Comparison of ENCODE assay signal across 20 cellular contexts in the genomic region with DNA sequence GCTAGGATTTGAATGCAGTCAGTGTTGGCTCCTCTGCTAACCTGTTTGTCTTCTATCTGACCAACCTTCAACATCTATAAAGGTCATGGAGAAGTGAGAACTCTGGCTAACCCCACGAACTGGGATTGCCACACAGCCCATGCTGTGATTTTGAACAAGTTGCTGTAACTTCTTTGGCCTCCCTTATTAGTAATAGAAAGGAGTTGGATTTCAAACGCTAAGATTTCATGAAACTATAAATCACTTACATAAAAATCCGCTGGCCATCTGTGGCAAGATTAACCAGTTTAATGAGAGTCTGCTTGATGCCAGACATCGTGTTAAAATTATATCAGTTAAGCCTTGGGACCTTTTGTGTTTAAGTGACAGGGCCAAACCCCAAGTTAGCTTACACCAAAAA. TPM values are rescaled to one million over a fixed set of nuclear protein-coding genes. Genes with fewer than 3 reads are reported as not detected.
"Had no signal": no experiment of that assay in that cellular context is flagged by ENCODE, and none has a peak within 500 bp of the region (broad histone marks: within the 10 kb centered on the region; RNA-seq: fewer than 3 reads in every experiment).

No MANE protein-coding gene starts in this region.

- H3K4me1 ChIP-seq: upper lobe of left lung had no signal

- H3K4me3 ChIP-seq: upper lobe of left lung had no signal

- H3K9me3 ChIP-seq: upper lobe of left lung had no signal

- H3K36me3 ChIP-seq: upper lobe of left lung had no signal

- H3K27me3 ChIP-seq: foreskin keratinocyte, upper lobe of left lung had no signal

- DNase-seq: activated B cell treated with CpG ODN at 0.5 μM for 24 hours; activated CD4-positive, alpha-beta T cell treated with anti-CD3 and anti-CD28 coated beads for 36 hours; activated CD4-positive, alpha-beta T cell treated with anti-CD3 and anti-CD28 coated beads, Interleukin-2, amount 50 U/mL, for 4 hours; activated CD8-positive, alpha-beta memory T cell treated with anti-CD3 and anti-CD28 coated beads for 24 hours; activated CD8-positive, alpha-beta memory T cell treated with anti-CD3 and anti-CD28 coated beads, Interleukin-2, amount 50 U/mL, for 4 hours; activated naive CD4-positive, alpha-beta T cell; activated T-cell treated with anti-CD3 and anti-CD28 coated beads, Interleukin-2, amount 50 U/mL, for 24 hours; effector memory CD8-positive, alpha-beta T cell; foreskin keratinocyte; hippocampal formation; left ventricle myocardium superior; stimulated activated CD4-positive, alpha-beta T cell treated with anti-CD3 and anti-CD28 coated beads, Interleukin-4, amount 100 ng/mL, for 24 hours; stimulated activated naive CD8-positive, alpha-beta T cell treated with anti-CD3 and anti-CD28 coated beads, Interleukin-15, Interleukin-2, amounts not matched to agents 100 U/mL and 50 U/mL, for 24 hours; T1000; upper lobe of left lung had no signal

- H3K27ac ChIP-seq: foreskin keratinocyte, upper lobe of left lung had no signal

- FAIRE-seq: astrocyte, colon had no signal

- ATAC-seq: activated CD4-positive, alpha-beta T cell treated with anti-CD3 and anti-CD28 coated beads for 36 hours; effector memory CD8-positive, alpha-beta T cell; foreskin keratinocyte; left ventricle myocardium superior; stimulated activated naive CD8-positive, alpha-beta T cell treated with anti-CD3 and anti-CD28 coated beads, Interleukin-15, Interleukin-2, amounts not matched to agents 100 U/mL and 50 U/mL, for 24 hours had no signal

RNA-seq across cellular contexts. Expression of a gene that starts 53.4 kb away (rescaled TPM):
- total RNA-seq: activated B cell treated with CpG ODN at 0.5 μM for 24 hours; activated CD4-positive, alpha-beta T cell treated with anti-CD3 and anti-CD28 coated beads for 36 hours; activated T-helper 2 cell treated with anti-CD3 and anti-CD28 coated beads, Interferon-gamma antibody, Interleukin-2, Interleukin-4, amounts not matched to agents 10 μg/mL and 5 μg/mL and 100 μg/mL, durations not matched to agents 14 hours and 24 hours and 36 hours; left ventricle myocardium superior; mononuclear cell; subcutaneous adipose tissue had no signal
